1 cellular context compared by ENCODE assay signal in genomic region chr12:54386781-54387467, GRCh38.
TF ChIP-seq lines count a peak whose summit lies in the region.

No MANE protein-coding gene starts in this region.

TF ChIP-seq in H1, 55 proteins besides CTCF, POLR2A, EP300 and RAD21:
- TF ChIP-seq KDM1A (IDR thresholded peaks at IDR 0.05; ENCODE audit: borderline replicate concordance, low read length) (no peak), MAFK (IDR thresholded peaks at IDR 0.05; ENCODE audit: low read depth, low read length) (no peak), JUND (IDR thresholded peaks at IDR 0.05; ENCODE audit: low read length) (no peak), EGR1 (IDR thresholded peaks at IDR 0.05; ENCODE audit: borderline replicate concordance, low read depth, low read length) (no peak), GTF2F1 (IDR thresholded peaks at IDR 0.05; ENCODE audit: borderline replicate concordance, low read depth, low read length) (no peak), CHD1 (IDR thresholded peaks at IDR 0.05; ENCODE audit: low read depth, low read length) (no peak), CREB1 (IDR thresholded peaks at IDR 0.05) (no peak), KDM5A (IDR thresholded peaks at IDR 0.05; ENCODE audit: low read length) (no peak), RXRA (IDR thresholded peaks at IDR 0.05; ENCODE audit: insufficient read depth, low read depth, low read length) (no peak), EZH2 (IDR thresholded peaks at IDR 0.05; ENCODE audit: low read depth, low read length, severe bottlenecking) (no peak), FOSL1 (IDR thresholded peaks at IDR 0.05; ENCODE audit: insufficient read depth, low read depth, low read length) (no peak), CBX5 (IDR thresholded peaks at IDR 0.05; ENCODE audit: low read depth, low read length) (no peak), CTBP2 (IDR thresholded peaks at IDR 0.05; ENCODE audit: borderline replicate concordance, insufficient read depth, insufficient read length, low read length) (no peak), ATF3 (IDR thresholded peaks at IDR 0.05; ENCODE audit: insufficient read depth, low read depth, low read length) (no peak), YY1 (IDR thresholded peaks at IDR 0.05; ENCODE audit: low read depth, low read length) (no peak)
